16 cellular contexts compared by ENCODE assay signal in genomic region chr3:16113704-16114103, GRCh38.
A peak's percentile ranks its signal among the peaks of the same experiment; 100 is the strongest.
DNase-seq lines count a peak whose midpoint lies in the region; TF ChIP-seq lines count a peak whose summit lies in the region.
"Had no signal": no experiment of that assay in that cellular context is flagged by ENCODE, and none has a peak within 500 bp of the region (broad histone marks: within the 10 kb centered on the region; RNA-seq: fewer than 3 reads in every experiment).

No MANE protein-coding gene starts in this region.

- H3K27ac Mint-ChIP-seq in HFFc6 = peak overlapping the region; percentile 89
- H3K27ac Mint-ChIP-seq: activated naive CD8-positive, alpha-beta T cell treated with anti-CD3 and anti-CD28 coated beads, Interleukin-2, amount 10 ng/mL, durations not matched to agents 7 days and 5 days; CD4-positive, alpha-beta T cell; T-cell had no signal

- H3K27me3 Mint-ChIP-seq in HFFc6 (ENCODE audit: insufficient read depth) = no peaks in the 10 kb centered on the region
- H3K27me3 Mint-ChIP-seq: CD4-positive, alpha-beta T cell; T-cell had no signal

- H3K27me3 ChIP-seq in adipocyte (replicated peaks; ENCODE audit: control insufficient read depth, insufficient read depth, low read length) = no peaks in the 10 kb centered on the region
- H3K27me3 ChIP-seq: uterus had no signal

- H3K4me3 Mint-ChIP-seq in HFFc6 = peak overlapping the region; percentile 27
- H3K4me3 Mint-ChIP-seq: activated naive CD8-positive, alpha-beta T cell treated with anti-CD3 and anti-CD28 coated beads, Interleukin-2, amount 10 ng/mL, durations not matched to agents 7 days and 5 days; CD4-positive, alpha-beta T cell; T-cell had no signal

- peaks cover 42% of the 10 kb centered on the region for H3K4me1 Mint-ChIP-seq in HFFc6 (ENCODE audit: low read depth)
- H3K4me1 Mint-ChIP-seq: activated naive CD8-positive, alpha-beta T cell treated with anti-CD3 and anti-CD28 coated beads, Interleukin-2, amount 10 ng/mL, durations not matched to agents 7 days and 5 days; T-cell had no signal

- peaks cover 25% of the 10 kb centered on the region for H3K4me1 ChIP-seq in adipocyte (ENCODE audit: control insufficient read depth, insufficient read depth, low read length)
- H3K4me1 ChIP-seq: uterus had no signal

- H3K4me3 ChIP-seq in adipocyte (ENCODE audit: low read length) = peak overlapping the region; percentile 38
- no peak overlapping the region for H3K4me3 ChIP-seq in fibroblast of pulmonary artery (replicated peaks; ENCODE audit: low read depth, low read length)
- H3K4me3 ChIP-seq: uterus had no signal

- no peak for TF ChIP-seq CTCF in HFFc6 (IDR thresholded peaks at IDR 0.05)
- TF ChIP-seq CTCF in fibroblast of pulmonary artery (IDR thresholded peaks at IDR 0.05; ENCODE audit: low read length, missing control alignments) = no peak
- TF ChIP-seq CTCF in GM20000 (IDR thresholded peaks at IDR 0.05; ENCODE audit: extremely low read depth, missing control alignments) = no peak

- H3K9me3 ChIP-seq in adipocyte (ENCODE audit: control insufficient read depth, low read length) = peaks cover 3% of the 10 kb centered on the region
- H3K9me3 ChIP-seq: uterus had no signal

- H3K36me3 Mint-ChIP-seq in HFFc6 (ENCODE audit: low read depth) = peaks cover 13% of the 10 kb centered on the region; the same call in 1 of the 2 replicates
- H3K36me3 Mint-ChIP-seq: activated naive CD8-positive, alpha-beta T cell treated with anti-CD3 and anti-CD28 coated beads, Interleukin-2, amount 10 ng/mL, durations not matched to agents 7 days and 5 days; T-cell had no signal

- DNase-seq in HFFc6 (peak; percentile 62), adipocyte (ENCODE audit: low read depth) (peak; percentile 39), fibroblast of pulmonary artery (ENCODE audit: low read depth) (peak; percentile 53), stromal cell of bone marrow (ENCODE audit: low read depth) (peak; percentile 86), A172 (ENCODE audit: low spot score) (no peak), OCI-M2 (lab: John Stamatoyannopoulos, UW; ENCODE audit: unreplicated experiment) (no peak), GM20000 (ENCODE audit: low spot score) (no peak)
- DNase-seq: activated CD8-positive, alpha-beta memory T cell treated with anti-CD3 and anti-CD28 coated beads, Interleukin-2, amount 50 U/mL, for 4 hours; activated naive CD8-positive, alpha-beta T cell treated with anti-CD3 and anti-CD28 coated beads, Interleukin-2, amount 10 ng/mL, durations not matched to agents 7 days and 5 days; CD4-positive, alpha-beta T cell; dermis blood vessel endothelial cell; NCI-H446 treated with DMSO at 0.1 percent for 48 hours; OCI-M1; stimulated activated CD4-positive, alpha-beta T cell treated with anti-CD3 and anti-CD28 coated beads, Interleukin-2, amount 100 ng/mL, for 48 hours; T-cell; uterus had no signal

- H3K9ac ChIP-seq in adipocyte (ENCODE audit: low read length) = peak overlapping the region; percentile 55

- H3K36me3 ChIP-seq in adipocyte (ENCODE audit: control insufficient read depth, insufficient read depth, low read length, severe bottlenecking) = no peaks in the 10 kb centered on the region
- H3K36me3 ChIP-seq: uterus had no signal

- H3K9me3 Mint-ChIP-seq in HFFc6 = peaks cover 5% of the 10 kb centered on the region; the same call in 1 of the 2 replicates
- H3K9me3 Mint-ChIP-seq: CD4-positive, alpha-beta T cell had no signal

Comparison
In these comparisons a context has a peak if more than half of its experiments do, and no peak if none do; other contexts are left out.
1. DNase-seq: peak in HFFc6 (single experiment), adipocyte (single experiment), fibroblast of pulmonary artery (single experiment) and stromal cell of bone marrow (single experiment); none in A172 (single experiment), OCI-M2 (single experiment) and GM20000 (single experiment).